Comparison of ENCODE assay signal across 26 cellular contexts in the genomic region with DNA sequence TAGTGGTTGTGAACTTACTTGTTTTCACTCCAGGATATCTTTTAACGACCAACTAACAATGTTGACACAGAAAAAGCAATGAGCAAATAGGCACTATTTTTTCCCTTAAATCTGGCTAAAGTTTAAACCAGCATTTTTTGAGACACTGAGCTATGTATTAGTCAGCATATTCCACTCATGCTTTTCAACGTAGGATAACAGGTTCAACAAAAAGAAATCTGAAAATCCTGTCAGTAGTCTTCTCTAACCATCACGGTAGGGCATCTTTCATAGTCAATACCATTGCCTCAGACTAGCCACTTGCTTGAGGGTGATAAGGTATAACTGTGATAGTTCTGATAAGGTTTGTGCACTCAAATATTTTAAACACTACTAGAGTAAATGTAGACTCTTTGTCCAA.
DNase-seq lines count a peak whose midpoint lies in the region; ATAC-seq, FAIRE-seq and TF ChIP-seq lines count a peak whose summit lies in the region.
"Had no signal": no experiment of that assay in that cellular context is flagged by ENCODE, and none has a peak within 500 bp of the region (broad histone marks: within the 10 kb centered on the region; RNA-seq: fewer than 3 reads in every experiment).

No MANE protein-coding gene starts in this region.

- H3K27ac ChIP-seq in HepG2 (ENCODE audit: extremely low read length, insufficient read depth, low read length) (no peak overlapping the region), right lobe of liver (no peak overlapping the region), IMR-90 (ENCODE audit: insufficient read depth, low read length) (no peak overlapping the region), trophoblast cell (ENCODE audit: low read depth, low read length) (no peak overlapping the region), body of pancreas (no peak overlapping the region)
- H3K27ac ChIP-seq: 22Rv1; A549; BLaER1 treated with 17β-estradiol and CSF1 and Interleukin-3, amounts not matched to agents 10 nM and 100 nM; C4-2B had no signal

- H3K4ac ChIP-seq in IMR-90 (ENCODE audit: low read depth, low read length) (no peak overlapping the region), trophoblast cell (ENCODE audit: low read depth, low read length) (no peak overlapping the region)

- CTCF ChIA-PET in HepG2 (lab: Yijun Ruan, JAX; ENCODE audit: low intra/inter-chr PET ratio, low total read pairs), result no interaction called here
- CTCF ChIA-PET in IMR-90 (lab: Yijun Ruan, JAX), result no interaction called here

- H2AK9ac ChIP-seq in IMR-90 (replicated peaks; ENCODE audit: low read depth, low read length, poor library complexity), result no peak overlapping the region

- H3K4me3 ChIP-seq in HepG2 (replicated peaks in 1 of 3; ENCODE audit: insufficient read depth in 1 of 3, low read depth in 2 of 3, low read length in 3 of 3), result no peak overlapping the region
- H3K4me3 ChIP-seq in right lobe of liver, result no peak overlapping the region
- no peak overlapping the region for H3K4me3 ChIP-seq in IMR-90 (ENCODE audit: insufficient read depth, low read depth, low read length)
- no peak overlapping the region for H3K4me3 ChIP-seq in trophoblast cell (ENCODE audit: low read depth, low read length)
- H3K4me3 ChIP-seq in body of pancreas, result no peak overlapping the region
- H3K4me3 ChIP-seq in lower leg skin (ENCODE audit: low read depth, poor library complexity, severe bottlenecking), result no peak overlapping the region
- H3K4me3 ChIP-seq: A549; BLaER1 treated with 17β-estradiol and CSF1 and Interleukin-3, amounts not matched to agents 10 nM and 100 nM; GM12878 had no signal

- dilution Hi-C loops in IMR-90 (cut with HindIII; ENCODE audit: low sequenced_read_pairs, unreplicated experiment), result no loop called here

- TF ChIP-seq RAD21 in HepG2 (CRISPR knock-in tag; IDR thresholded peaks at IDR 0.05) (no peak), IMR-90 (IDR thresholded peaks at IDR 0.05; ENCODE audit: low read length) (no peak)

- no peak overlapping the region for H4K12ac ChIP-seq in trophoblast cell (ENCODE audit: low read depth, low read length)

- no peak for TF ChIP-seq POLR2A in HepG2 (IDR thresholded peaks at IDR 0.05; ENCODE audit: insufficient read depth in 1 of 2, low read depth in 2 of 2, low read length in 2 of 2)
- no peak for TF ChIP-seq POLR2A in right lobe of liver (IDR thresholded peaks at IDR 0.05)
- no peak for TF ChIP-seq POLR2A in H54 (IDR thresholded peaks at IDR 0.05; ENCODE audit: low read depth, low read length)
- no peak for TF ChIP-seq POLR2A in IMR-90 (IDR thresholded peaks at IDR 0.05; ENCODE audit: low read depth, low read length)
- no peak for TF ChIP-seq POLR2A in body of pancreas (IDR thresholded peaks at IDR 0.05)
- no peak for TF ChIP-seq POLR2A in lower leg skin (IDR thresholded peaks at IDR 0.05)

- in situ Hi-C loops in HepG2 (cut with HindIII; ENCODE audit: extremely low pct_ligation_motif_present, low pct_unique_long_range_greater_than_20kb), result no loop called here
- in situ Hi-C loops in IMR-90 (cut with MboI; ENCODE audit: low sequenced_read_pairs), result no loop called here

- no peak overlapping the region for H3K18ac ChIP-seq in IMR-90 (ENCODE audit: low read depth, low read length)
- no peak overlapping the region for H3K18ac ChIP-seq in trophoblast cell (ENCODE audit: low read length)

- H3K4me1 ChIP-seq in HepG2 (ENCODE audit: insufficient read depth, low read length) (no peaks in the 10 kb centered on the region), right lobe of liver (no peaks in the 10 kb centered on the region), IMR-90 (ENCODE audit: control insufficient read depth, insufficient read depth, low read length) (no peaks in the 10 kb centered on the region), trophoblast cell (ENCODE audit: control insufficient read depth in 1 of 2, insufficient read depth in 2 of 2, low read length in 2 of 2) (no peaks in the 10 kb centered on the region), body of pancreas (no peaks in the 10 kb centered on the region)
- H3K4me1 ChIP-seq: A549 had no signal

- no TSS peak for BruUV-seq in HepG2 (replicated peaks; lab: Mats Ljungman, UMichigan)
- no TSS peak for BruUV-seq in IMR-90 (replicated peaks; lab: Mats Ljungman, UMichigan)

- H3K23ac ChIP-seq in IMR-90 (ENCODE audit: low read depth, low read length) (no peak overlapping the region), trophoblast cell (ENCODE audit: low read length) (no peak overlapping the region)

- no peak for FAIRE-seq in HepG2 (lab: Jason Lieb, UNC)
- FAIRE-seq in H54 (lab: Jason Lieb, UNC), result peak; percentile 30
- FAIRE-seq: A549, GM12878, GM12892, GM18507 had no signal

- DNase-seq in HepG2 (ENCODE audit: low spot score) (no peak), right lobe of liver (no peak), H54 (ENCODE audit: insufficient read length, low spot score) (no peak), IMR-90 (no peak), trophoblast cell (peak; percentile 33 to 85), left ventricle myocardium superior (no peak), body of pancreas (no peak), lower leg skin (ENCODE audit: low spot score in 2 of 2) (no peak)
- DNase-seq: AML-193; CD4-positive, alpha-beta T cell; CD8-positive, alpha-beta T cell; DMS 273 treated with DMSO at 0.1 percent for 48 hours; DMS153; DMS53; DMS79; DND-41; EL; GDM1 had no signal

- H4K5ac ChIP-seq in IMR-90 (ENCODE audit: low read depth, low read length), result no peak overlapping the region

- no peak overlapping the region for H2BK20ac ChIP-seq in IMR-90 (ENCODE audit: low read depth, low read length)

- no peak overlapping the region for H2BK15ac ChIP-seq in IMR-90 (ENCODE audit: low read depth, low read length)

- H4K20me1 ChIP-seq in HepG2 (ENCODE audit: insufficient read depth, low read length) (no peaks in the 10 kb centered on the region), IMR-90 (ENCODE audit: insufficient read depth, low read length) (no peaks in the 10 kb centered on the region)
- H4K20me1 ChIP-seq: BLaER1 treated with 17β-estradiol and CSF1 and Interleukin-3, amounts not matched to agents 10 nM and 100 nM had no signal

- H2AFZ ChIP-seq in HepG2 (ENCODE audit: low read length), result no peak overlapping the region
- H2AFZ ChIP-seq in IMR-90 (replicated peaks; ENCODE audit: low read length, poor library complexity), result no peak overlapping the region
- no peak overlapping the region for H2AFZ ChIP-seq in trophoblast cell (ENCODE audit: insufficient read depth, low read length, poor library complexity)

- H3K36me3 ChIP-seq in HepG2 (replicated peaks in 1 of 2; ENCODE audit: control insufficient read depth in 1 of 2, insufficient read depth in 2 of 2, low read length in 2 of 2), result no peaks in the 10 kb centered on the region
- no peaks in the 10 kb centered on the region for H3K36me3 ChIP-seq in right lobe of liver
- H3K36me3 ChIP-seq in IMR-90 (ENCODE audit: control insufficient read depth, insufficient read depth, low read length), result no peaks in the 10 kb centered on the region
- H3K36me3 ChIP-seq in trophoblast cell (ENCODE audit: control insufficient read depth in 1 of 2, insufficient read depth in 2 of 2, low read length in 2 of 2), result no peaks in the 10 kb centered on the region
- no peaks in the 10 kb centered on the region for H3K36me3 ChIP-seq in body of pancreas (replicated peaks in 1 of 2; ENCODE audit: insufficient read depth in 1 of 2, low read depth in 2 of 2)
- H3K36me3 ChIP-seq: BLaER1 treated with 17β-estradiol and CSF1 and Interleukin-3, amounts not matched to agents 10 nM and 100 nM had no signal

- H2BK120ac ChIP-seq in IMR-90 (ENCODE audit: low read depth, low read length) (no peak overlapping the region), trophoblast cell (ENCODE audit: insufficient read depth, low read length, poor library complexity) (no peak overlapping the region)

- H3K9me3 ChIP-seq in HepG2 (ENCODE audit: low read length) (peaks cover 23% of the 10 kb centered on the region), right lobe of liver (no peaks in the 10 kb centered on the region), IMR-90 (ENCODE audit: control insufficient read depth, insufficient read depth, low read length) (peaks cover 3% of the 10 kb centered on the region; the same call in 1 of the 2 replicates), trophoblast cell (ENCODE audit: insufficient read depth, low read depth, low read length) (no peaks in the 10 kb centered on the region), body of pancreas (no peaks in the 10 kb centered on the region)
- H3K9me3 ChIP-seq: Caco-2 had no signal

- no peak for ATAC-seq in HepG2
- ATAC-seq in right lobe of liver, result no peak
- ATAC-seq in IMR-90 (ENCODE audit: low read depth), result no peak
- no peak for ATAC-seq in left ventricle myocardium superior
- no peak for ATAC-seq in body of pancreas
- ATAC-seq: A549; CD8-positive, alpha-beta T cell; GM12878 had no signal

- H3K9me1 ChIP-seq in IMR-90 (ENCODE audit: insufficient read depth, low read length), result no peaks in the 10 kb centered on the region

- H2BK5ac ChIP-seq in IMR-90 (ENCODE audit: low read depth, low read length, poor library complexity, severe bottlenecking), result no peak overlapping the region
- H2BK5ac ChIP-seq in trophoblast cell (ENCODE audit: low read depth, low read length, poor library complexity), result no peak overlapping the region

- H4K8ac ChIP-seq in IMR-90 (ENCODE audit: low read depth in 2 of 2, low read length in 2 of 2) (no peak overlapping the region), trophoblast cell (ENCODE audit: low read depth, low read length) (no peak overlapping the region)

- no peak overlapping the region for H3K9ac ChIP-seq in HepG2 (ENCODE audit: insufficient read depth, low read depth, low read length)
- H3K9ac ChIP-seq in IMR-90 (ENCODE audit: low read depth, low read length), result no peak overlapping the region
- H3K9ac ChIP-seq in trophoblast cell (ENCODE audit: low read length), result no peak overlapping the region
- H3K9ac ChIP-seq: BLaER1 treated with 17β-estradiol and CSF1 and Interleukin-3, amounts not matched to agents 10 nM and 100 nM had no signal

- POLR2A ChIA-PET in HepG2 (lab: Yijun Ruan, JAX) (no interaction called here), IMR-90 (lab: Charles Lee; ENCODE audit: unreplicated experiment) (no interaction called here)

- H3K27me3 ChIP-seq in HepG2 (ENCODE audit: control insufficient read depth in 1 of 2, insufficient read depth in 2 of 2, low read length in 2 of 2) (no peaks in the 10 kb centered on the region), right lobe of liver (no peaks in the 10 kb centered on the region), IMR-90 (ENCODE audit: control insufficient read depth, insufficient read depth, low read length) (no peaks in the 10 kb centered on the region), trophoblast cell (ENCODE audit: insufficient read depth, low read length) (no peaks in the 10 kb centered on the region), body of pancreas (no peaks in the 10 kb centered on the region)
- H3K27me3 ChIP-seq: BLaER1 treated with 17β-estradiol and CSF1 and Interleukin-3, amounts not matched to agents 10 nM and 100 nM had no signal

- H3K79me2 ChIP-seq in HepG2 (ENCODE audit: insufficient read depth, low read length) (no peaks in the 10 kb centered on the region), trophoblast cell (ENCODE audit: control insufficient read depth, insufficient read depth, low read length, poor library complexity) (no peaks in the 10 kb centered on the region)

- H3K4me2 ChIP-seq in HepG2 (ENCODE audit: low read depth, low read length) (no peak overlapping the region), IMR-90 (ENCODE audit: low read depth, low read length) (no peak overlapping the region), trophoblast cell (ENCODE audit: low read length) (no peak overlapping the region)
- H3K4me2 ChIP-seq: A549; BLaER1 treated with 17β-estradiol and CSF1 and Interleukin-3, amounts not matched to agents 10 nM and 100 nM had no signal

- no peak for TF ChIP-seq EP300 in HepG2 (IDR thresholded peaks at IDR 0.05; ENCODE audit: low read depth in 2 of 2, low read length in 2 of 2)
- TF ChIP-seq EP300 in HepG2 (CRISPR knock-in tag; IDR thresholded peaks at IDR 0.05; ENCODE audit: borderline replicate concordance), result no peak

- intact Hi-C loops in HepG2 (cut with micrococcal nuclease; ENCODE audit: unreplicated experiment), result no loop called here
- intact Hi-C loops in right lobe of liver (cut with DNase I), result no loop called here
- intact Hi-C loops in IMR-90 (cut with micrococcal nuclease), result no loop called here
- intact Hi-C loops in left ventricle myocardium superior (cut with micrococcal nuclease), result no loop called here
- intact Hi-C loops in body of pancreas (cut with DNase I), result no loop called here
- intact Hi-C loops in lower leg skin (cut with DNase I; ENCODE audit: low total_unique reads), result no loop called here

- TF ChIP-seq CTCF in HepG2 (CRISPR knock-in tag; IDR thresholded peaks at IDR 0.05) (no peak), right lobe of liver (IDR thresholded peaks at IDR 0.05) (no peak), IMR-90 (conservative IDR thresholded peaks at IDR 0.05; ENCODE audit: low read depth, low read length) (no peak), body of pancreas (IDR thresholded peaks at IDR 0.05) (no peak), lower leg skin (IDR thresholded peaks at IDR 0.05) (no peak)

- H3K56ac ChIP-seq in IMR-90 (ENCODE audit: extremely low read depth, insufficient read depth, low read length), result no peak overlapping the region

- H4K91ac ChIP-seq in IMR-90 (ENCODE audit: insufficient read depth, low read depth, low read length) (no peak overlapping the region), trophoblast cell (ENCODE audit: low read depth, low read length) (no peak overlapping the region)

- H2BK12ac ChIP-seq in trophoblast cell (ENCODE audit: low read length), result no peak overlapping the region

- H3K14ac ChIP-seq in IMR-90 (replicated peaks; ENCODE audit: low read depth, low read length) (no peak overlapping the region), trophoblast cell (ENCODE audit: low read length) (no peak overlapping the region)

- no peak overlapping the region for H2AK5ac ChIP-seq in IMR-90 (ENCODE audit: low read depth, low read length)
- H2AK5ac ChIP-seq in trophoblast cell (ENCODE audit: low read length), result no peak overlapping the region

- 6% methylated on average over 3 of the region's 3 CpGs for WGBS in HepG2 (ENCODE audit: low lambda C conversion rate)
- 26% methylated on average over 3 of the region's 3 CpGs for WGBS in right lobe of liver (ENCODE audit: insufficient coverage, low coverage, low lambda C conversion rate, missing lambda C conversion rate)
- no CpG with 5 or more reads among the region's 3 CpGs for WGBS in IMR-90 (ENCODE audit: extremely low coverage in 2 of 2, insufficient read length in 1 of 2), 2 experiments
- WGBS in trophoblast cell (ENCODE audit: extremely low coverage, insufficient coverage, insufficient read length), result no CpG with 5 or more reads among the region's 3 CpGs
- WGBS in body of pancreas, 2 donors, result 15 to 25% methylated on average over 3 of the region's 3 CpGs
- 70 to 76% methylated on average over 3 of the region's 3 CpGs for WGBS in lower leg skin, 2 donors

- no peaks in the 10 kb centered on the region for H3K79me1 ChIP-seq in IMR-90 (ENCODE audit: low read depth in 1 of 2, low read length in 2 of 2)
- H3K79me1 ChIP-seq in trophoblast cell (ENCODE audit: low read length), result no peaks in the 10 kb centered on the region

Comparison
In these comparisons a context has a peak if more than half of its experiments do, and no peak if none do; other contexts are left out.
1. DNase-seq: peak in trophoblast cell (2 of 2); none in HepG2 (single experiment), right lobe of liver (0 of 3), H54 (single experiment), IMR-90 (single experiment), left ventricle myocardium superior (single experiment), body of pancreas (0 of 4) and lower leg skin (0 of 2).